Comparison of ENCODE assay signal across 1 cellular context in the genomic region with DNA sequence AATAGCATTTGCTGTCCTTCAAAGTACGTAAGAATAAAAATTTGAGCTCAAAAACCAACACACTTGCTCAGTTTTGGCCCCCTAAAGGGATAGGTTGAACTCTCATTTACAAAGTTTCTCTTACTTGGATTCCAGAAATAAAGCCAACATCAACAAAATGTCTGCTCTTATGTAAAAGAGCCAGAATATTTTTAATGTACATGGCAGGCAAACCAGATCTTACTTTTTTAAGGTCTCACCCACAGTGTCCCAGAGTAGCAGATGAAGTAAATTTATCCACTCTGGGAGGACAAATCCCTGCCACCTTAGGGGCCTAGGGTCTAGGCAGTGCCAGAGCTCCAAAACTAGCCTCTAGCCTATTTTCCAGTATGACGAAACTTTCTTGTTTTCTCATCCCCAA.
TF ChIP-seq lines count a peak whose summit lies in the region.

No MANE protein-coding gene starts in this region.

TF ChIP-seq in IMR-90, 13 proteins besides CTCF, POLR2A, EP300 and RAD21:
- TF ChIP-seq, protein P1, sequence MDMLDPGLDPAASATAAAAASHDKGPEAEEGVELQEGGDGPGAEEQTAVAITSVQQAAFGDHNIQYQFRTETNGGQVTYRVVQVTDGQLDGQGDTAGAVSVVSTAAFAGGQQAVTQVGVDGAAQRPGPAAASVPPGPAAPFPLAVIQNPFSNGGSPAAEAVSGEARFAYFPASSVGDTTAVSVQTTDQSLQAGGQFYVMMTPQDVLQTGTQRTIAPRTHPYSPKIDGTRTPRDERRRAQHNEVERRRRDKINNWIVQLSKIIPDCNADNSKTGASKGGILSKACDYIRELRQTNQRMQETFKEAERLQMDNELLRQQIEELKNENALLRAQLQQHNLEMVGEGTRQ (IDR thresholded peaks at IDR 0.05; ENCODE audit: low read depth, low read length) = no peak
- TF ChIP-seq ELK1 (IDR thresholded peaks at IDR 0.05; ENCODE audit: borderline replicate concordance, low read depth, low read length) = no peak
- 0 out of 2 replicates have a peak, but pooled peaks have one; percentile 10 for TF ChIP-seq CEBPB (IDR thresholded peaks at IDR 0.05; ENCODE audit: low read depth, low read length)
